ENCODE assay signal across 12 cellular contexts in the genomic region with DNA sequence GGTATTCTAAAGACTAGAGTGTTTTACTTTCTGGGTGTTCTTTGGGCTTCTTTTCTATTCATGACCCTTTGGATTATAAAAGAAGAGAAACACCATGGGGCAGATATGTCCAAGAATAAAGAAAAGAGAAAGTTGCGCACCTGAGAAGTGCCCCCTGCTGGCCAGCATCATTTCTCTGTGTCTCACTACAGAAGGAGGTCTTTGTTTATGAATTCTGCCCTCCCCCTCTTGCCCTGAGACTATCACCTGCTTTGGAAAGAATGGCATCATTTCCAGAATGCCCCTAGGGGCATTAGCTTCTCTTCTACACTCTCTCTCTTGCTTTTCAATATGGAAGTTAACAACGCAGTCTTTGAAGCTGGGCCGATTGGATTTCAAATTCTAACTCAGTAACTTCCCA. TPM values are rescaled to one million over a fixed set of nuclear protein-coding genes. Genes with fewer than 3 reads are reported as not detected.
DNase-seq lines count a peak whose midpoint lies in the region; ATAC-seq, FAIRE-seq and TF ChIP-seq lines count a peak whose summit lies in the region.
"Had no signal": no experiment of that assay in that cellular context is flagged by ENCODE, and none has a peak within 500 bp of the region (broad histone marks: within the 10 kb centered on the region; RNA-seq: fewer than 3 reads in every experiment).

No MANE protein-coding gene starts in this region.

- FAIRE-seq in astrocyte (lab: Jason Lieb, UNC): no peak
- FAIRE-seq: colon had no signal

- TF ChIP-seq CTCF in LNCaP clone FGC (IDR thresholded peaks at IDR 0.05; ENCODE audit: control insufficient read depth, extremely low read depth, insufficient read depth): peak; percentile 39
- peak; percentile 28 for TF ChIP-seq CTCF in astrocyte (IDR thresholded peaks at IDR 0.05; ENCODE audit: insufficient read depth, low read depth, low read length)
- TF ChIP-seq CTCF in mucosa of descending colon (IDR thresholded peaks at IDR 0.05): peak; percentile 18

- no peak overlapping the region for H3K27ac Mint-ChIP-seq in astrocyte (ENCODE audit: unreplicated experiment)

- no peaks in the 10 kb centered on the region for H3K9me3 Mint-ChIP-seq in astrocyte (ENCODE audit: unreplicated experiment)

- H3K27me3 ChIP-seq in astrocyte (ENCODE audit: insufficient read depth, low read length): no peaks in the 10 kb centered on the region

- H3K9ac ChIP-seq in astrocyte (ENCODE audit: low read length): no peak overlapping the region

- H3K4me1 ChIP-seq in astrocyte (ENCODE audit: insufficient read depth, low read length): peaks cover 10% of the 10 kb centered on the region
- no peaks in the 10 kb centered on the region for H3K4me1 ChIP-seq in mucosa of descending colon (ENCODE audit: low read depth)

- H3K27ac ChIP-seq in astrocyte (ENCODE audit: low read depth, low read length): no peak overlapping the region
- H3K27ac ChIP-seq: thoracic aorta had no signal

- H3K4me3 ChIP-seq in LNCaP clone FGC (ENCODE audit: low read depth, low read length) (no peak overlapping the region), astrocyte (ENCODE audit: insufficient read depth, low read depth, low read length) (no peak overlapping the region), mucosa of descending colon (no peak overlapping the region)
- H3K4me3 ChIP-seq: thoracic aorta had no signal

- no peaks in the 10 kb centered on the region for H4K20me1 ChIP-seq in astrocyte (ENCODE audit: insufficient read depth, low read length)

- H3K36me3 ChIP-seq in astrocyte (ENCODE audit: insufficient read depth, low read length): no peaks in the 10 kb centered on the region
- H3K36me3 ChIP-seq in mucosa of descending colon (ENCODE audit: low read depth): no peaks in the 10 kb centered on the region
- H3K36me3 ChIP-seq: thoracic aorta had no signal

- H2AFZ ChIP-seq in astrocyte (ENCODE audit: low read depth, low read length): no peak overlapping the region

- no peaks in the 10 kb centered on the region for H3K36me3 Mint-ChIP-seq in astrocyte (ENCODE audit: low read depth, unreplicated experiment)

- H3K79me2 ChIP-seq in astrocyte (ENCODE audit: insufficient read depth, low read length): peaks cover 44% of the 10 kb centered on the region

- intact Hi-C loops in mucosa of descending colon (cut with DNase I, micrococcal nuclease): no loop called here

- peak; percentile 5 for DNase-seq in DMS53 (lab: John Stamatoyannopoulos, UW)
- DNase-seq in DMS53 treated with DMSO at 0.1 percent for 48 hours (lab: John Stamatoyannopoulos, UW; ENCODE audit: unreplicated experiment): no peak
- no peak for DNase-seq in LNCaP clone FGC (ENCODE audit: low read depth)
- DNase-seq in astrocyte (ENCODE audit: low read depth): no peak
- peak in 2 of 3 donors; percentile 31 to 60 for DNase-seq in mucosa of descending colon
- DNase-seq: 8988T, NCI-H1436 had no signal

- H3K4me3 Mint-ChIP-seq in astrocyte (ENCODE audit: unreplicated experiment): no peak overlapping the region

- ATAC-seq in mucosa of descending colon (no peak), GM19351 (IDR thresholded peaks at IDR 0.05; ENCODE audit: unreplicated experiment) (no peak), HG03432 (IDR thresholded peaks at IDR 0.05; ENCODE audit: unreplicated experiment) (no peak), HG02852 (IDR thresholded peaks at IDR 0.05; ENCODE audit: unreplicated experiment) (no peak)

- no peak overlapping the region for H3K4me2 ChIP-seq in astrocyte (ENCODE audit: low read length)

- peaks cover 2% of the 10 kb centered on the region for H3K27me3 Mint-ChIP-seq in astrocyte (ENCODE audit: low read depth, unreplicated experiment)

- H3K9me3 ChIP-seq in astrocyte (ENCODE audit: insufficient read depth, low read depth, low read length) (no peaks in the 10 kb centered on the region), mucosa of descending colon (no peaks in the 10 kb centered on the region)
- H3K9me3 ChIP-seq: thoracic aorta had no signal

- peaks cover 2% of the 10 kb centered on the region for H3K4me1 Mint-ChIP-seq in astrocyte (ENCODE audit: low read depth, unreplicated experiment)

RNA-seq across cellular contexts. Expression of gene CDH13, which starts 45.0 kb away (rescaled TPM):
- total RNA-seq in astrocyte: 23.0 and 41.7 TPM in 2 replicates
- total RNA-seq in mucosa of descending colon: 10 to 100 TPM in 1 of 3 donors, 1 to 10 TPM in 2; 4.9 to 11.2 (median 9.8) TPM

Comparison
In these comparisons a context has a peak if more than half of its experiments do, and no peak if none do; other contexts are left out.
1. DNase-seq: peak in DMS53 (single experiment) and mucosa of descending colon (2 of 3); none in DMS53 treated with DMSO at 0.1 percent for 48 hours (single experiment), LNCaP clone FGC (single experiment) and astrocyte (single experiment).
2. Peak in every context shown above with its lines, with median percentiles within 50 percentile points of each other: CTCF ChIP-seq.